ENCODE assay signal across 27 cellular contexts in genomic region chr5:109062669-109063068, GRCh38.
A peak's percentile ranks its signal among the peaks of the same experiment; 100 is the strongest.
DNase-seq lines count a peak whose midpoint lies in the region; ATAC-seq, FAIRE-seq and TF ChIP-seq lines count a peak whose summit lies in the region.
"Had no signal": no experiment of that assay in that cellular context is flagged by ENCODE, and none has a peak within 500 bp of the region (broad histone marks: within the 10 kb centered on the region; RNA-seq: fewer than 3 reads in every experiment).

No MANE protein-coding gene starts in this region.

- 10 to 11% methylated on average over 1 of the region's 1 CpG for WGBS in aorta, 2 donors

- no peaks in the 10 kb centered on the region for H3K36me3 Mint-ChIP-seq in astrocyte (ENCODE audit: low read depth, unreplicated experiment)

- peak; percentile 65 for ATAC-seq in Right ventricle myocardium inferior
- no peak for ATAC-seq in left cardiac atrium
- peak; percentile 58 for ATAC-seq in left ventricle myocardium superior
- peak; percentile 69 for ATAC-seq in aorta (ENCODE audit: low FRiP score)
- ATAC-seq: esophagus mucosa; naive thymus-derived CD4-positive, alpha-beta T cell; T-cell had no signal

- H3K9ac ChIP-seq in astrocyte (ENCODE audit: low read length) = no peak overlapping the region
- H3K9ac ChIP-seq: KMS-11, parathyroid adenoma had no signal

- no peak overlapping the region for H3K27ac ChIP-seq in astrocyte (ENCODE audit: low read depth, low read length)
- no peak overlapping the region for H3K27ac ChIP-seq in aorta (ENCODE audit: low read depth in 1 of 2, low read length in 2 of 2)
- H3K27ac ChIP-seq: adrenal gland, KMS-11, parathyroid adenoma had no signal

- H3K36me3 ChIP-seq in astrocyte (ENCODE audit: insufficient read depth, low read length) = no peaks in the 10 kb centered on the region
- H3K36me3 ChIP-seq in aorta (ENCODE audit: control insufficient read depth in 1 of 2, insufficient read depth in 2 of 2, low read length in 1 of 2) = no peaks in the 10 kb centered on the region
- H3K36me3 ChIP-seq: adrenal gland, stomach had no signal

- H3K9me3 ChIP-seq in astrocyte (ENCODE audit: insufficient read depth, low read depth, low read length) (no peaks in the 10 kb centered on the region), aorta (ENCODE audit: control insufficient read depth, low read length) (no peaks in the 10 kb centered on the region)
- H3K9me3 ChIP-seq: adrenal gland, stomach had no signal

- H3K4me3 Mint-ChIP-seq in astrocyte (ENCODE audit: unreplicated experiment) = no peak overlapping the region
- H3K4me3 Mint-ChIP-seq: CD4-positive, alpha-beta T cell; naive thymus-derived CD4-positive, alpha-beta T cell; T-cell had no signal

- no peak overlapping the region for H2AFZ ChIP-seq in astrocyte (ENCODE audit: low read depth, low read length)
- H2AFZ ChIP-seq: parathyroid adenoma had no signal

- H3K27ac Mint-ChIP-seq in astrocyte (ENCODE audit: unreplicated experiment) = no peak overlapping the region
- H3K27ac Mint-ChIP-seq: CD4-positive, alpha-beta T cell; naive thymus-derived CD4-positive, alpha-beta T cell; T-cell had no signal

- no peak for DNase-seq in Right ventricle myocardium inferior (ENCODE audit: missing footprints)
- no peak for DNase-seq in left cardiac atrium
- DNase-seq in astrocyte (ENCODE audit: low read depth) = peak; percentile 6
- no peak for DNase-seq in left ventricle myocardium superior
- DNase-seq in aorta = no peak
- no peak for DNase-seq in stimulated activated CD4-positive, alpha-beta T cell treated with anti-CD3 and anti-CD28 coated beads, Interleukin-12 subunit alpha, Interleukin-12 subunit beta, amount 100 ng/mL, for 4 hours
- DNase-seq in activated effector memory CD4-positive, alpha-beta T cell treated with Interleukin-2 at 50 U/mL for 16 hours = no peak
- DNase-seq in HT-29 (ENCODE audit: low spot score) = no peak
- DNase-seq: activated CD4-positive, alpha-beta T cell treated with anti-CD3 and anti-CD28 coated beads for 4 hours; activated CD8-positive, alpha-beta memory T cell treated with anti-CD3 and anti-CD28 coated beads, Interleukin-2, amount 50 U/mL, for 4 hours; activated effector memory CD4-positive, alpha-beta T cell treated with anti-CD3 and anti-CD28 coated beads, Interleukin-2, amount 50 U/mL, for 16 hours; CD4-positive, alpha-beta T cell; central memory CD4-positive, alpha-beta T cell; DMS53; hippocampal formation; mammary epithelial cell; naive thymus-derived CD4-positive, alpha-beta T cell; NCI-H1092; NCI-H2081; NCI-H524 treated with DMSO at 0.1 percent for 48 hours; stimulated activated CD4-positive, alpha-beta T cell treated with anti-CD3 and anti-CD28 coated beads, Interleukin-2, amount 100 ng/mL, for 48 hours; stomach; T-cell had no signal

- H3K4me2 ChIP-seq in astrocyte (ENCODE audit: low read length) = no peak overlapping the region
- H3K4me2 ChIP-seq: KMS-11 had no signal

- H3K27me3 ChIP-seq in astrocyte (ENCODE audit: insufficient read depth, low read length) (no peaks in the 10 kb centered on the region), aorta (ENCODE audit: control insufficient read depth in 1 of 2, insufficient read depth in 2 of 2, low read length in 1 of 2) (no peaks in the 10 kb centered on the region)
- H3K27me3 ChIP-seq: adrenal gland, stomach had no signal

- FAIRE-seq in astrocyte (lab: Jason Lieb, UNC) = no peak

- no peaks in the 10 kb centered on the region for H4K20me1 ChIP-seq in astrocyte (ENCODE audit: insufficient read depth, low read length)

- no peaks in the 10 kb centered on the region for H3K27me3 Mint-ChIP-seq in astrocyte (ENCODE audit: low read depth, unreplicated experiment)
- H3K27me3 Mint-ChIP-seq: CD4-positive, alpha-beta T cell; naive thymus-derived CD4-positive, alpha-beta T cell; T-cell had no signal

- no peaks in the 10 kb centered on the region for H3K4me1 ChIP-seq in astrocyte (ENCODE audit: insufficient read depth, low read length)
- no peaks in the 10 kb centered on the region for H3K4me1 ChIP-seq in aorta (ENCODE audit: control insufficient read depth in 1 of 2, insufficient read depth in 2 of 2, low read length in 2 of 2)
- H3K4me1 ChIP-seq: parathyroid adenoma, stomach had no signal

- no peaks in the 10 kb centered on the region for H3K9me3 Mint-ChIP-seq in astrocyte (ENCODE audit: unreplicated experiment)
- H3K9me3 Mint-ChIP-seq: CD4-positive, alpha-beta T cell; T-cell had no signal

- H3K4me3 ChIP-seq in astrocyte (ENCODE audit: insufficient read depth, low read depth, low read length) (no peak overlapping the region), aorta (ENCODE audit: low read length in 2 of 2) (no peak overlapping the region)
- H3K4me3 ChIP-seq: adrenal gland, stomach had no signal

- intact Hi-C loops in Right ventricle myocardium inferior (cut with DNase I) (no loop called here), left cardiac atrium (cut with DNase I) (no loop called here), left ventricle myocardium superior (cut with micrococcal nuclease) (no loop called here), aorta (cut with DNase I) (no loop called here)

- H3K79me2 ChIP-seq in astrocyte (ENCODE audit: insufficient read depth, low read length) = no peaks in the 10 kb centered on the region
- H3K79me2 ChIP-seq: parathyroid adenoma had no signal

- H3K4me1 Mint-ChIP-seq in astrocyte (ENCODE audit: low read depth, unreplicated experiment) = no peaks in the 10 kb centered on the region
- H3K4me1 Mint-ChIP-seq: naive thymus-derived CD4-positive, alpha-beta T cell; T-cell had no signal

- no peak for TF ChIP-seq CTCF in astrocyte (IDR thresholded peaks at IDR 0.05; ENCODE audit: insufficient read depth, low read depth, low read length)

Comparison
In these comparisons a context has a peak if more than half of its experiments do, and no peak if none do; other contexts are left out.
1. ATAC-seq: peak in Right ventricle myocardium inferior (single experiment), left ventricle myocardium superior (single experiment) and aorta (single experiment); none in left cardiac atrium (0 of 2).